9 cellular contexts compared by ENCODE assay signal in the genomic region with DNA sequence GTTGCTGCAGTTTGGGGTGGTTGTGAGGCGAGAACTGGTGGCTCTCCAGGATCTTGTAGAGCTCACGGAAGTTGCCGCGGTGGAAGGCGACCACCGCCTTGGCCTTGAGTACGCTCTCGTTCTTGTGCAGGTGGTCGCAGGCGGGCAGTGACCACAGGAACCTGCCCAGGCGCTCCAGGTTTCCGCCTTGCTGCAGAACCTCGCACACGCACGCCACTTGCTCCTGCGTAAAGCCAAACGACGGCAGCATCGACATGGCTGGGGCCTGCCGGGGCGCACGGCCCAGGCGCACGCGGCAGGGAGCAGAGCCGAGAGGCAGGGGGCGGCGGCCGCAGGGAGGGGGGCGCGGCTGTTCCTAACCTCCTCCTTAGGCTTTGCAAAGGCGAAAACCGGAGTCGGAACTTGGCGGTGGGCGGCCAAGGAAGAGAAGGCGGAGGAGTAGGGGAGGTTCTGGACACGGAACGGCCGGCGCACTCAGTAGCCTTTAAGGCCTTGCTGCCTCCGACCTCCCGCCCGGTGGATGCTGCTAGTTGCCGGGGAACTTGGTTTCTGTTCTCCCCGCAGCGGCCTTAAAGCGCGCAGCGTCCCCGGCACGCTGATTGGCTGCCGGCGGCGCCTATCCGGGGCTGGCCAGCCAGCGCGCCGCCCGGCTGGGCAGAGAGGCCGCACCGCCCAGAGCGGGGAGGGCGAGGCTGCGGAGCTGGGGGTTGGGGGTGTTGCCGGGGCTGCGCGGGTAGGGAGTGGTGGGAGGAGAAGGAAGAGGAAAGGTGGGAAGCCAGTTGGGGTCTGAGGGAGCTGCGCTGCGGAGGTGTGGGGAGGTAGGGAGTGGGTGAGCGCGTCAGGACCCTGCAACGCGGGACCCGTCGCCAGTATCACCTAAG. TPM values are rescaled to one million over a fixed set of nuclear protein-coding genes. Genes with fewer than 3 reads are reported as not detected.
DNase-seq lines count a peak whose midpoint lies in the region; ATAC-seq and TF ChIP-seq lines count a peak whose summit lies in the region.
"Had no signal": no experiment of that assay in that cellular context is flagged by ENCODE, and none has a peak within 500 bp of the region (broad histone marks: within the 10 kb centered on the region; RNA-seq: fewer than 3 reads in every experiment).

A gene (minus strand): TSS at position 544 of the 881 bp plus-strand sequence. CDS start 288 bp downstream, at position 256.

- no peak within 1 kb of the TSS for H3K9ac ChIP-seq in Karpas-422 (ENCODE audit: low read length)

- H3K27ac ChIP-seq in A673 (ENCODE audit: low read depth, low read length, poor library complexity, severe bottlenecking) (peak within 1 kb of the TSS; percentile 78), right atrium auricular region (no peak within 1 kb of the TSS), psoas muscle (peak within 1 kb of the TSS; percentile 93), Karpas-422 (ENCODE audit: low read length) (no peak within 1 kb of the TSS)

- TF ChIP-seq CTCF in A673 (conservative IDR thresholded peaks at IDR 0.05; ENCODE audit: low read depth, low read length) = no peak
- no peak for TF ChIP-seq CTCF in right atrium auricular region (IDR thresholded peaks at IDR 0.05)
- no peak for TF ChIP-seq CTCF in psoas muscle (IDR thresholded peaks at IDR 0.05)

- H2AFZ ChIP-seq in Karpas-422 (ENCODE audit: low read length) = no peak within 1 kb of the TSS

- no peaks in the 10 kb centered on the region for H4K20me1 ChIP-seq in Karpas-422 (ENCODE audit: insufficient read depth, low read depth, low read length)

- no peak within 1 kb of the TSS for H3K4me2 ChIP-seq in Karpas-422 (ENCODE audit: low read depth, low read length, poor library complexity, severe bottlenecking)

- DNase-seq in A673 (ENCODE audit: low spot score) = peak; percentile 94
- DNase-seq in NCI-H526 treated with DMSO at 0.1 percent for 48 hours (lab: John Stamatoyannopoulos, UW) = peak; percentile 85
- DNase-seq in amniotic epithelial cell (ENCODE audit: low read depth) = peak; percentile 68
- no peak for DNase-seq in right atrium auricular region (ENCODE audit: low spot score)
- DNase-seq in psoas muscle = peak; percentile 86 to 92
- DNase-seq in Karpas-422 = no peak

- no peaks in the 10 kb centered on the region for H3K79me2 ChIP-seq in Karpas-422 (ENCODE audit: low read length)

- H3K27me3 ChIP-seq in A673 (replicated peaks; ENCODE audit: insufficient read depth, low read depth, low read length, poor library complexity) (no peaks in the 10 kb centered on the region), right atrium auricular region (peaks cover 74 to 92% of the 10 kb centered on the region in 2 donors), psoas muscle (ENCODE audit: insufficient read depth in 3 of 3, low read length in 2 of 3) (no peaks in the 10 kb centered on the region), Karpas-422 (ENCODE audit: low read length) (no peaks in the 10 kb centered on the region)

- intact Hi-C loops in A673 (cut with micrococcal nuclease; ENCODE audit: unreplicated experiment) (loop anchor here (2.0 kb wide), 2 partner anchors 74 to 380 kb away; no protein-coding TSS in a partner anchor), psoas muscle (cut with DNase I) (loop anchor here (5.0 to 10.0 kb wide), 4 partner anchors 333 to 603 kb away; a partner anchor contains a TSS)

- no peaks in the 10 kb centered on the region for H3K9me2 ChIP-seq in Karpas-422 (replicated peaks; ENCODE audit: insufficient read depth, low read length)

- 0 to 1% (median 1%) methylated on average over 73 to 76 of the region's 76 CpGs for WGBS in psoas muscle, 3 donors

- BruUV-seq in A673 (replicated peaks; lab: Mats Ljungman, UMichigan) = TSS peak; percentile 41

- H3K36me3 ChIP-seq in A673 (ENCODE audit: insufficient read depth, low read length, poor library complexity, severe bottlenecking) (peaks cover 12% of the 10 kb centered on the region), right atrium auricular region (no peaks in the 10 kb centered on the region), psoas muscle (ENCODE audit: insufficient read depth in 1 of 2, low read depth in 1 of 2) (peaks cover 0 to 11% of the 10 kb centered on the region in 2 donors), Karpas-422 (ENCODE audit: insufficient read depth, low read length) (no peaks in the 10 kb centered on the region)

- CTCF ChIA-PET in A673 (lab: Charles Lee) = no interaction called here

- H3K4me1 ChIP-seq in A673 (ENCODE audit: insufficient read depth, low read length, poor library complexity, severe bottlenecking) (peaks cover 21% of the 10 kb centered on the region), right atrium auricular region (peaks cover 0 to 53% of the 10 kb centered on the region in 2 donors), psoas muscle (peaks cover 13% of the 10 kb centered on the region), Karpas-422 (ENCODE audit: low read length) (peaks cover 33% of the 10 kb centered on the region)

- H3K4me3 ChIP-seq in A673 (ENCODE audit: low read depth, low read length, poor library complexity, severe bottlenecking) = peak within 1 kb of the TSS; percentile 78
- peak within 1 kb of the TSS; percentile 25 to 51 for H3K4me3 ChIP-seq in right atrium auricular region
- peak within 1 kb of the TSS; percentile 91 for H3K4me3 ChIP-seq in psoas muscle
- no peak within 1 kb of the TSS for H3K4me3 ChIP-seq in Karpas-422 (ENCODE audit: low read length)

- no peak for TF ChIP-seq POLR2A in GM18505 (IDR thresholded peaks at IDR 0.05; ENCODE audit: borderline replicate concordance, extremely low read depth, insufficient read depth, insufficient read length)

- H3K9me3 ChIP-seq in A673 (ENCODE audit: low read depth, low read length, poor library complexity, severe bottlenecking) (no peaks in the 10 kb centered on the region), right atrium auricular region (no peaks in the 10 kb centered on the region), psoas muscle (no peaks in the 10 kb centered on the region), Karpas-422 (ENCODE audit: low read length) (no peaks in the 10 kb centered on the region)

- peak; percentile 56 for ATAC-seq in GM18505 (IDR thresholded peaks at IDR 0.05; ENCODE audit: unreplicated experiment)
- peak; percentile 53 for ATAC-seq in HG03460 (IDR thresholded peaks at IDR 0.05; ENCODE audit: unreplicated experiment)
- peak; percentile 78 to 90 (median 84) for ATAC-seq in psoas muscle

- POLR2A ChIA-PET in A673 (lab: Charles Lee; ENCODE audit: low non-redundant PET) = interaction anchor here (0.6 kb wide), 1 partner anchor 60 kb away, joined by 3 read pairs; no protein-coding TSS in a partner anchor

RNA-seq across cellular contexts. Expression of the gene that starts here (rescaled TPM):
- total RNA-seq in A673 (2021) = 24.0 and 25.0 TPM in 2 replicates
- not detected for total RNA-seq in right atrium auricular region
- 10 to 100 TPM; 38.5 to 58.0 (median 43.4) TPM for total RNA-seq in psoas muscle
- polyA plus RNA-seq in psoas muscle = 10 to 100 TPM in 2 of 3 donors, 1 to 10 TPM in 1; 8.3 to 86.6 (median 37.7) TPM
- 0.18 and 0.56 TPM in 2 replicates for total RNA-seq in Karpas-422 (2014; rRNA removed; shearing (Covaris generic); ENCODE audit: low replicate concordance)
- total RNA-seq: mononuclear cell had no signal

Comparison
In these comparisons a context has a peak if more than half of its experiments do, and no peak if none do; other contexts are left out.
1. RNA of the gene that starts here (total RNA-seq): 38.5 to 58.0 TPM in psoas muscle and 24.0 to 25.0 TPM in A673; 0.18 to 0.56 TPM in Karpas-422 and not detected in right atrium auricular region; every median in the first group is over 10 times any median in the second.
2. DNase-seq: peak in A673 (single experiment), NCI-H526 treated with DMSO at 0.1 percent for 48 hours (single experiment), amniotic epithelial cell (single experiment) and psoas muscle (2 of 2); none in right atrium auricular region (single experiment) and Karpas-422 (single experiment).
3. H3K27ac ChIP-seq: peak in A673 (single experiment) and psoas muscle (single experiment); none in right atrium auricular region (0 of 2) and Karpas-422 (single experiment).
4. Peak in every context shown above with its lines, with median percentiles within 50 percentile points of each other: ATAC-seq.